20 cellular contexts compared by ENCODE assay signal in genomic region chr1:112454316-112454715, GRCh38. TPM values are rescaled to one million over a fixed set of nuclear protein-coding genes. Genes with fewer than 3 reads are reported as not detected.
DNase-seq lines count a peak whose midpoint lies in the region; ATAC-seq and TF ChIP-seq lines count a peak whose summit lies in the region.
"Had no signal": no experiment of that assay in that cellular context is flagged by ENCODE, and none has a peak within 500 bp of the region (broad histone marks: within the 10 kb centered on the region; RNA-seq: fewer than 3 reads in every experiment).

No MANE protein-coding gene starts in this region.

- no peak overlapping the region for H2BK120ac ChIP-seq in H9 (ENCODE audit: low read depth, low read length, poor library complexity, severe bottlenecking)

- intact Hi-C loops in mammary epithelial cell (cut with micrococcal nuclease) (no loop called here), breast epithelium (cut with DNase I; ENCODE audit: low total_unique reads) (no loop called here), psoas muscle (cut with DNase I) (no loop called here)

- no peak overlapping the region for H2AK5ac ChIP-seq in H9 (ENCODE audit: insufficient read length, low read length)

- H3K23ac ChIP-seq in H9 (ENCODE audit: insufficient read length, low read depth, low read length): no peak overlapping the region

- no peak overlapping the region for H2BK5ac ChIP-seq in H9 (ENCODE audit: insufficient read length, low read length)

- H3K36me3 ChIP-seq in mammary epithelial cell (ENCODE audit: insufficient read depth, low read length) (peaks cover 28% of the 10 kb centered on the region), breast epithelium (no peaks in the 10 kb centered on the region), psoas muscle (ENCODE audit: insufficient read depth in 1 of 2, low read depth in 1 of 2) (peaks cover 0 to 43% of the 10 kb centered on the region in 2 donors)

- ATAC-seq in HG02610 (IDR thresholded peaks at IDR 0.05; ENCODE audit: unreplicated experiment) (no peak), psoas muscle (no peak)
- ATAC-seq: PC-3 had no signal

- H3K27me3 Mint-ChIP-seq in H9 (ENCODE audit: low read depth): no peaks in the 10 kb centered on the region

- H4K5ac ChIP-seq in H9 (ENCODE audit: insufficient read length, low read depth, low read length): no peak overlapping the region

- H3K27ac Mint-ChIP-seq in H9: no peak overlapping the region
- H3K27ac Mint-ChIP-seq: CD14-positive monocyte had no signal

- H3T11ph ChIP-seq in H9 (ENCODE audit: low read length): no peak overlapping the region

- H3K79me2 ChIP-seq in mammary epithelial cell (ENCODE audit: insufficient read depth, low read length) (no peaks in the 10 kb centered on the region), H9 (ENCODE audit: insufficient read depth, low read length) (no peaks in the 10 kb centered on the region)

- no peak overlapping the region for H3K56ac ChIP-seq in H9 (ENCODE audit: insufficient read length, low read depth, low read length)

- no peaks in the 10 kb centered on the region for H3K4me1 ChIP-seq in mammary epithelial cell (ENCODE audit: insufficient read depth, low read length)
- H3K4me1 ChIP-seq in breast epithelium: no peaks in the 10 kb centered on the region
- no peaks in the 10 kb centered on the region for H3K4me1 ChIP-seq in H9 (ENCODE audit: insufficient read depth, low read length)
- no peaks in the 10 kb centered on the region for H3K4me1 ChIP-seq in psoas muscle
- H3K4me1 ChIP-seq: SJCRH30 had no signal

- no peaks in the 10 kb centered on the region for H3K79me1 ChIP-seq in H9 (ENCODE audit: insufficient read depth, low read depth, low read length, poor library complexity, severe bottlenecking)

- peaks cover 3 to 11% of the 10 kb centered on the region in 2 experiments; a peak in 3 of 4 replicates for H3K4me1 Mint-ChIP-seq in H9

- no peaks in the 10 kb centered on the region for H3K23me2 ChIP-seq in H9 (ENCODE audit: insufficient read length, low read depth, low read length, poor library complexity, severe bottlenecking)

- no peak overlapping the region for H4K91ac ChIP-seq in H9 (ENCODE audit: insufficient read length, low read depth, low read length)

- H3K4me2 ChIP-seq in mammary epithelial cell (ENCODE audit: insufficient read depth, low read depth, low read length) (no peak overlapping the region), H9 (ENCODE audit: insufficient read depth, insufficient read length, low read length) (no peak overlapping the region)

- no peak for TF ChIP-seq POLR2A in breast epithelium (IDR thresholded peaks at IDR 0.05)

- H3K9me3 ChIP-seq in mammary epithelial cell (replicated peaks; ENCODE audit: insufficient read depth, low read length) (no peaks in the 10 kb centered on the region), breast epithelium (no peaks in the 10 kb centered on the region), H9 (ENCODE audit: control insufficient read depth, low read depth, low read length) (no peaks in the 10 kb centered on the region), psoas muscle (no peaks in the 10 kb centered on the region)
- H3K9me3 ChIP-seq: SJCRH30 had no signal

- H3K9ac ChIP-seq in mammary epithelial cell (ENCODE audit: insufficient read depth, low read length) (no peak overlapping the region), H9 (ENCODE audit: extremely low read depth, insufficient read length, low read length) (no peak overlapping the region)

- no peak overlapping the region for H2BK15ac ChIP-seq in H9 (ENCODE audit: low read depth, low read length)

- H2AFZ ChIP-seq in mammary epithelial cell (ENCODE audit: low read depth, low read length) (no peak overlapping the region), H9 (ENCODE audit: low read length) (no peak overlapping the region)

- H3K9me3 Mint-ChIP-seq in H9: no peaks in the 10 kb centered on the region
- H3K9me3 Mint-ChIP-seq: CD14-positive monocyte had no signal

- no peak overlapping the region for H2BK20ac ChIP-seq in H9 (ENCODE audit: low read depth, low read length, poor library complexity, severe bottlenecking)

- no peak overlapping the region for H3K4me3 Mint-ChIP-seq in H9

- CTCF ChIA-PET in mammary epithelial cell (lab: Charles Lee; ENCODE audit: low non-redundant PET): no interaction called here

- BruUV-seq in mammary epithelial cell (replicated peaks; lab: Mats Ljungman, UMichigan): no TSS peak

- no peak overlapping the region for H3K4me3 ChIP-seq in mammary epithelial cell (replicated peaks in 1 of 3; ENCODE audit: insufficient read depth in 1 of 3, low read depth in 2 of 3, low read length in 3 of 3)
- no peak overlapping the region for H3K4me3 ChIP-seq in breast epithelium
- no peak overlapping the region for H3K4me3 ChIP-seq in epithelial cell of esophagus (ENCODE audit: low read length)
- H3K4me3 ChIP-seq in psoas muscle: no peak overlapping the region
- H3K4me3 ChIP-seq: SJCRH30 had no signal

- TF ChIP-seq CTCF in mammary epithelial cell (conservative IDR thresholded peaks at IDR 0.05 in 1 of 2, IDR thresholded peaks at IDR 0.05 in 1 of 2; ENCODE audit: extremely low read depth in 1 of 2, insufficient read depth in 1 of 2, low read depth in 1 of 2, low read length in 2 of 2) (no peak), breast epithelium (IDR thresholded peaks at IDR 0.05) (no peak), epithelial cell of esophagus (IDR thresholded peaks at IDR 0.05; ENCODE audit: insufficient read depth, low read depth, low read length, missing control alignments) (no peak), H9 (conservative IDR thresholded peaks at IDR 0.05) (no peak), psoas muscle (IDR thresholded peaks at IDR 0.05) (no peak)

- no peak overlapping the region for H3K18ac ChIP-seq in H9 (ENCODE audit: insufficient read length, low read depth, low read length)

- no peak overlapping the region for H3K4ac ChIP-seq in H9 (ENCODE audit: low read depth, low read length)

- H4K8ac ChIP-seq in H9 (replicated peaks; ENCODE audit: insufficient read length, low read depth, low read length): no peak overlapping the region

- peaks cover 21 to 74% (median 48%) of the 10 kb centered on the region in 3 experiments for H3K36me3 Mint-ChIP-seq in H9 (ENCODE audit: insufficient read depth in 1 of 3, low read depth in 3 of 3)

- no peak overlapping the region for H2BK12ac ChIP-seq in H9 (ENCODE audit: insufficient read length, low read depth, low read length)

- DNase-seq in mammary epithelial cell (peak; percentile 5), breast epithelium (ENCODE audit: low spot score in 2 of 2) (no peak), epithelial cell of esophagus (ENCODE audit: low read depth) (peak; percentile 77), kidney tubule cell (ENCODE audit: low spot score) (peak; percentile 82), H9 (no peak), psoas muscle (no peak), nucleus accumbens (lab: John Stamatoyannopoulos, UW) (no peak)
- DNase-seq: 8988T, DND-41, H7, KBM-7, NCI-H1105, NCI-H1694, NCI-H226, NCI-H524, PC-3, SJCRH30 had no signal

- 95% methylated on average over 3 of the region's 3 CpGs for WGBS in mammary epithelial cell (ENCODE audit: low coverage, missing lambda C conversion rate)
- no CpG with 5 or more reads among the region's 3 CpGs for WGBS in H9 (ENCODE audit: extremely low coverage, insufficient read length, low lambda C conversion rate)
- 88 to 96% (median 90%) methylated on average over 3 of the region's 3 CpGs for WGBS in psoas muscle, 3 donors

- H4K20me1 ChIP-seq in mammary epithelial cell (ENCODE audit: insufficient read depth, low read length) (no peaks in the 10 kb centered on the region), H9 (ENCODE audit: control insufficient read depth, insufficient read depth, insufficient read length) (no peaks in the 10 kb centered on the region)

- H3K27ac ChIP-seq in mammary epithelial cell (ENCODE audit: insufficient read depth, low read depth, low read length) (no peak overlapping the region), breast epithelium (no peak overlapping the region), H9 (ENCODE audit: insufficient read length, low read depth, low read length) (no peak overlapping the region), psoas muscle (no peak overlapping the region)
- H3K27ac ChIP-seq: RWPE1, SJCRH30 had no signal

- in situ Hi-C loops in mammary epithelial cell (cut with MboI; ENCODE audit: low sequenced_read_pairs in 2 of 2): no loop called here

- dilution Hi-C loops in mammary epithelial cell (cut with HindIII; ENCODE audit: low sequenced_read_pairs): no loop called here

- H3K27me3 ChIP-seq in mammary epithelial cell (ENCODE audit: insufficient read depth, low read length) (no peaks in the 10 kb centered on the region), breast epithelium (no peaks in the 10 kb centered on the region), H9 (ENCODE audit: insufficient read depth, low read length) (no peaks in the 10 kb centered on the region), psoas muscle (ENCODE audit: insufficient read depth in 3 of 3, low read length in 2 of 3) (no peaks in the 10 kb centered on the region)
- H3K27me3 ChIP-seq: SJCRH30 had no signal

- H3K14ac ChIP-seq in H9 (ENCODE audit: insufficient read depth, low read length): no peak overlapping the region

RNA-seq across cellular contexts. Expression of gene WNT2B, which starts 54.4 kb away (rescaled TPM):
- total RNA-seq in mammary epithelial cell (1 to 10 TPM in 1 of 2 donors, under 1 TPM in 1; 0.67 to 1.4 TPM), breast epithelium (1 to 10 TPM; 2.9 to 6.1 (median 6.0) TPM), H9 (2021) (0.66 and 0.68 TPM in 2 replicates), psoas muscle (under 1 TPM; 0.32 to 0.86 (median 0.43) TPM)
- polyA plus RNA-seq in mammary epithelial cell (0.29 TPM), psoas muscle (under 1 TPM; 0.18 to 0.40 (median 0.39) TPM)
- polyA minus RNA-seq in mammary epithelial cell: not detected

RNA-seq across cellular contexts. Expression of gene CTTNBP2NL, which starts 58.3 kb away (rescaled TPM):
- total RNA-seq in mammary epithelial cell: 10 to 100 TPM; 19.3 to 45.5 TPM
- polyA plus RNA-seq in mammary epithelial cell: 9.0 TPM
- 10.5 TPM for polyA minus RNA-seq in mammary epithelial cell
- total RNA-seq in breast epithelium: 10 to 100 TPM; 24.1 to 30.4 (median 25.9) TPM
- total RNA-seq in H9 (2021): 38.1 and 38.8 TPM in 2 replicates
- 1 to 10 TPM; 4.7 to 9.4 (median 6.6) TPM for total RNA-seq in psoas muscle
- 1 to 10 TPM; 1.2 to 3.2 (median 2.5) TPM for polyA plus RNA-seq in psoas muscle

Comparison
In these comparisons a context has a peak if more than half of its experiments do, and no peak if none do; other contexts are left out.
1. DNase-seq: peak in mammary epithelial cell (single experiment), epithelial cell of esophagus (single experiment) and kidney tubule cell (single experiment); none in breast epithelium (0 of 2), H9 (single experiment), psoas muscle (0 of 2) and nucleus accumbens (0 of 56).